In genomic region chr1:53573931-53574330, GRCh38 we compare ENCODE assay signal across 28 cellular contexts.
A peak's percentile ranks its signal among the peaks of the same experiment; 100 is the strongest.
DNase-seq lines count a peak whose midpoint lies in the region; ATAC-seq and TF ChIP-seq lines count a peak whose summit lies in the region.
"Had no signal": no experiment of that assay in that cellular context is flagged by ENCODE, and none has a peak within 500 bp of the region (broad histone marks: within the 10 kb centered on the region; RNA-seq: fewer than 3 reads in every experiment).

No MANE protein-coding gene starts in this region.

- CTCF ChIA-PET in activated CD4-positive, alpha-beta memory T cell treated with anti-CD3 and anti-CD28 coated beads for 36 hours (lab: Charles Lee): no interaction called here

- no peak overlapping the region for H3K4me3 Mint-ChIP-seq in activated T-cell treated with anti-CD3 and anti-CD28 coated beads, Interleukin-2, amount 50 U/mL, for 72 hours
- H3K4me3 Mint-ChIP-seq in chondrocyte (ENCODE audit: unreplicated experiment): no peak overlapping the region
- no peak overlapping the region for H3K4me3 Mint-ChIP-seq in activated CD4-positive, alpha-beta memory T cell treated with anti-CD3 and anti-CD28 coated beads for 36 hours
- H3K4me3 Mint-ChIP-seq: activated CD4-positive, alpha-beta T cell treated with anti-CD3 and anti-CD28 coated beads for 36 hours; CD8-positive, alpha-beta T cell; effector memory CD8-positive, alpha-beta T cell; stimulated activated naive CD8-positive, alpha-beta T cell treated with anti-CD3 and anti-CD28 coated beads, Interleukin-15, amount 100 ng/mL, for 72 hours; T-helper 17 cell had no signal

- no peak overlapping the region for H2AFZ ChIP-seq in Karpas-422 (ENCODE audit: low read length)
- H2AFZ ChIP-seq: parathyroid adenoma had no signal

- TF ChIP-seq POLR2A in sigmoid colon (IDR thresholded peaks at IDR 0.05): no peak

- H3K27ac Mint-ChIP-seq in activated T-cell treated with anti-CD3 and anti-CD28 coated beads, Interleukin-2, amount 50 U/mL, for 72 hours: no peak overlapping the region
- peak overlapping the region; percentile 15 for H3K27ac Mint-ChIP-seq in chondrocyte (ENCODE audit: unreplicated experiment)
- no peak overlapping the region for H3K27ac Mint-ChIP-seq in activated CD4-positive, alpha-beta memory T cell treated with anti-CD3 and anti-CD28 coated beads for 36 hours
- H3K27ac Mint-ChIP-seq: activated CD4-positive, alpha-beta T cell treated with anti-CD3 and anti-CD28 coated beads for 36 hours; activated naive CD4-positive, alpha-beta T cell treated with anti-CD3 and anti-CD28 coated beads, Interleukin-2, amount 50 U/mL, for 72 hours; CD8-positive, alpha-beta T cell; effector memory CD8-positive, alpha-beta T cell; IgD-negative memory B cell; stimulated activated naive CD8-positive, alpha-beta T cell treated with anti-CD3 and anti-CD28 coated beads, Interleukin-15, amount 100 ng/mL, for 72 hours; T-helper 17 cell had no signal

- no peaks in the 10 kb centered on the region for H3K9me2 ChIP-seq in Karpas-422 (replicated peaks; ENCODE audit: insufficient read depth, low read length)
- H3K9me2 ChIP-seq: SK-N-SH had no signal

- peak; percentile 2 to 4 for DNase-seq in activated T-cell treated with anti-CD3 and anti-CD28 coated beads, Interleukin-2, amount 50 U/mL, for 48 hours
- no peak for DNase-seq in activated T-cell treated with anti-CD3 and anti-CD28 coated beads, Interleukin-2, amount 50 U/mL, for 72 hours
- DNase-seq in Karpas-422 (no peak), chondrocyte (ENCODE audit: low spot score) (no peak), sigmoid colon (peak; percentile 28), HCEC 1CT (no peak), NOMO-1 (lab: John Stamatoyannopoulos, UW; ENCODE audit: unreplicated experiment in 2 of 2) (no peak)
- DNase-seq in activated CD4-positive, alpha-beta memory T cell treated with anti-CD3 and anti-CD28 coated beads for 36 hours: no peak
- DNase-seq: AML-193; anterior cingulate cortex; CD8-positive, alpha-beta T cell; cortex of kidney; effector memory CD8-positive, alpha-beta T cell; EL; mammary epithelial cell; NCI-H1048; NCI-H187; NCI-H524 treated with DMSO at 0.1 percent for 48 hours; SK-N-SH; stimulated activated naive CD8-positive, alpha-beta T cell treated with anti-CD3 and anti-CD28 coated beads, Interleukin-15, amount 100 ng/mL, for 72 hours; T-helper 17 cell had no signal

- no peaks in the 10 kb centered on the region for H3K36me3 Mint-ChIP-seq in activated T-cell treated with anti-CD3 and anti-CD28 coated beads, Interleukin-2, amount 50 U/mL, for 72 hours (ENCODE audit: insufficient read depth in 2 of 2)
- peaks cover 1% of the 10 kb centered on the region for H3K36me3 Mint-ChIP-seq in chondrocyte (ENCODE audit: low read depth)
- H3K36me3 Mint-ChIP-seq in activated CD4-positive, alpha-beta memory T cell treated with anti-CD3 and anti-CD28 coated beads for 36 hours: no peaks in the 10 kb centered on the region
- H3K36me3 Mint-ChIP-seq: activated naive CD4-positive, alpha-beta T cell treated with anti-CD3 and anti-CD28 coated beads, Interleukin-2, amount 50 U/mL, for 72 hours; CD8-positive, alpha-beta T cell; IgD-negative memory B cell had no signal

- POLR2A ChIA-PET in activated CD4-positive, alpha-beta memory T cell treated with anti-CD3 and anti-CD28 coated beads for 36 hours (lab: Charles Lee): no interaction called here

- H4K20me1 ChIP-seq in Karpas-422 (ENCODE audit: insufficient read depth, low read depth, low read length): peaks cover 8% of the 10 kb centered on the region; the same call in 1 of the 2 replicates

- no peak for TF ChIP-seq EP300 in sigmoid colon (IDR thresholded peaks at IDR 0.05)

- intact Hi-C loops in sigmoid colon (cut with DNase I): no loop called here
- intact Hi-C loops in activated CD4-positive, alpha-beta memory T cell treated with anti-CD3 and anti-CD28 coated beads for 36 hours (cut with micrococcal nuclease): no loop called here

- H3K36me3 ChIP-seq in Karpas-422 (ENCODE audit: insufficient read depth, low read length): no peaks in the 10 kb centered on the region
- H3K36me3 ChIP-seq in sigmoid colon: no peaks in the 10 kb centered on the region
- H3K36me3 ChIP-seq: cardiac muscle cell, right atrium auricular region, spleen had no signal

- H3K4me1 ChIP-seq in Karpas-422 (ENCODE audit: low read length) (peaks cover 62% of the 10 kb centered on the region), sigmoid colon (peaks cover 0 to 17% (median 13%) of the 10 kb centered on the region in 4 donors)
- H3K4me1 ChIP-seq: parathyroid adenoma had no signal

- no peaks in the 10 kb centered on the region for H3K27me3 Mint-ChIP-seq in activated T-cell treated with anti-CD3 and anti-CD28 coated beads, Interleukin-2, amount 50 U/mL, for 72 hours (ENCODE audit: low read depth)
- no peaks in the 10 kb centered on the region for H3K27me3 Mint-ChIP-seq in chondrocyte (ENCODE audit: low read depth)
- no peaks in the 10 kb centered on the region for H3K27me3 Mint-ChIP-seq in activated CD4-positive, alpha-beta memory T cell treated with anti-CD3 and anti-CD28 coated beads for 36 hours
- H3K27me3 Mint-ChIP-seq: activated CD4-positive, alpha-beta T cell treated with anti-CD3 and anti-CD28 coated beads for 36 hours; effector memory CD8-positive, alpha-beta T cell had no signal

- H3K79me2 ChIP-seq in Karpas-422 (ENCODE audit: low read length): no peaks in the 10 kb centered on the region
- H3K79me2 ChIP-seq: parathyroid adenoma had no signal

- no peaks in the 10 kb centered on the region; the same call in 1 of the 2 replicates for H3K27me3 ChIP-seq in Karpas-422 (ENCODE audit: low read length)
- no peaks in the 10 kb centered on the region for H3K27me3 ChIP-seq in sigmoid colon
- H3K27me3 ChIP-seq: cardiac muscle cell, right atrium auricular region, spleen had no signal

- H3K4me2 ChIP-seq in Karpas-422 (ENCODE audit: low read depth, low read length, poor library complexity, severe bottlenecking): peak overlapping the region; percentile 66
- H3K4me2 ChIP-seq: SK-N-SH had no signal

- ATAC-seq in activated T-cell treated with anti-CD3 and anti-CD28 coated beads, Interleukin-2, amount 50 U/mL, for 72 hours (replicated peaks in 1 of 2): no peak
- ATAC-seq: activated CD4-positive, alpha-beta T cell treated with anti-CD3 and anti-CD28 coated beads for 36 hours; activated naive CD4-positive, alpha-beta T cell treated with anti-CD3 and anti-CD28 coated beads, Interleukin-2, amount 50 U/mL, for 72 hours; CD8-positive, alpha-beta T cell; effector memory CD8-positive, alpha-beta T cell; stimulated activated naive CD8-positive, alpha-beta T cell treated with anti-CD3 and anti-CD28 coated beads, Interleukin-15, amount 100 ng/mL, for 72 hours; T-helper 17 cell had no signal

- no peaks in the 10 kb centered on the region for H3K4me1 Mint-ChIP-seq in activated T-cell treated with anti-CD3 and anti-CD28 coated beads, Interleukin-2, amount 50 U/mL, for 72 hours (ENCODE audit: low read depth)
- peaks cover 36% of the 10 kb centered on the region for H3K4me1 Mint-ChIP-seq in chondrocyte (ENCODE audit: low read depth)
- H3K4me1 Mint-ChIP-seq in activated CD4-positive, alpha-beta memory T cell treated with anti-CD3 and anti-CD28 coated beads for 36 hours (ENCODE audit: low read depth): no peaks in the 10 kb centered on the region
- H3K4me1 Mint-ChIP-seq: activated CD4-positive, alpha-beta T cell treated with anti-CD3 and anti-CD28 coated beads for 36 hours; IgD-negative memory B cell; stimulated activated naive CD8-positive, alpha-beta T cell treated with anti-CD3 and anti-CD28 coated beads, Interleukin-15, amount 100 ng/mL, for 72 hours had no signal

- 92 to 94% methylated on average over 4 of the region's 4 CpGs for WGBS in sigmoid colon, 2 donors

- no peak overlapping the region for H3K9ac ChIP-seq in Karpas-422 (ENCODE audit: low read length)
- H3K9ac ChIP-seq: parathyroid adenoma, SK-N-SH had no signal

- no peaks in the 10 kb centered on the region for H3K9me3 ChIP-seq in Karpas-422 (ENCODE audit: low read length)
- no peaks in the 10 kb centered on the region for H3K9me3 ChIP-seq in sigmoid colon
- H3K9me3 ChIP-seq: right atrium auricular region, SK-N-SH, spleen had no signal

- no peak overlapping the region for H3K27ac ChIP-seq in Karpas-422 (ENCODE audit: low read length)
- H3K27ac ChIP-seq in sigmoid colon: no peak overlapping the region
- H3K27ac ChIP-seq: cardiac muscle cell, parathyroid adenoma, right atrium auricular region, spleen had no signal

- no peak overlapping the region for H3K4me3 ChIP-seq in Karpas-422 (ENCODE audit: low read length)
- no peak overlapping the region for H3K4me3 ChIP-seq in sigmoid colon
- H3K4me3 ChIP-seq: cardiac muscle cell, right atrium auricular region, spleen had no signal

- TF ChIP-seq CTCF in chondrocyte (IDR thresholded peaks at IDR 0.05) (no peak), sigmoid colon (IDR thresholded peaks at IDR 0.05) (no peak)

- no peaks in the 10 kb centered on the region for H3K9me3 Mint-ChIP-seq in activated T-cell treated with anti-CD3 and anti-CD28 coated beads, Interleukin-2, amount 50 U/mL, for 72 hours
- H3K9me3 Mint-ChIP-seq in chondrocyte (ENCODE audit: low read depth): no peaks in the 10 kb centered on the region
- no peaks in the 10 kb centered on the region for H3K9me3 Mint-ChIP-seq in activated CD4-positive, alpha-beta memory T cell treated with anti-CD3 and anti-CD28 coated beads for 36 hours
- H3K9me3 Mint-ChIP-seq: activated naive CD4-positive, alpha-beta T cell treated with anti-CD3 and anti-CD28 coated beads, Interleukin-2, amount 50 U/mL, for 72 hours; CD8-positive, alpha-beta T cell; effector memory CD8-positive, alpha-beta T cell; stimulated activated naive CD8-positive, alpha-beta T cell treated with anti-CD3 and anti-CD28 coated beads, Interleukin-15, amount 100 ng/mL, for 72 hours had no signal

Comparison
In these comparisons a context has a peak if more than half of its experiments do, and no peak if none do; other contexts are left out.
1. DNase-seq: peak in activated T-cell treated with anti-CD3 and anti-CD28 coated beads, Interleukin-2, amount 50 U/mL, for 48 hours (2 of 2) and sigmoid colon (single experiment); none in activated T-cell treated with anti-CD3 and anti-CD28 coated beads, Interleukin-2, amount 50 U/mL, for 72 hours (0 of 2), Karpas-422 (single experiment), chondrocyte (single experiment), HCEC 1CT (single experiment), activated CD4-positive, alpha-beta memory T cell treated with anti-CD3 and anti-CD28 coated beads for 36 hours (single experiment) and NOMO-1 (0 of 2).